ENCODE assay signal across 24 cellular contexts in genomic region chr6:40378725-40379074, GRCh38.
"Had no signal": no experiment of that assay in that cellular context is flagged by ENCODE, and none has a peak within 500 bp of the region (broad histone marks: within the 10 kb centered on the region; RNA-seq: fewer than 3 reads in every experiment).

No MANE protein-coding gene starts in this region.

- FAIRE-seq: endothelial cell of umbilical vein, keratinocyte had no signal

- ATAC-seq: foreskin keratinocyte; gastroesophageal sphincter; heart left ventricle; left ventricle myocardium superior; lower lobe of right lung; naive thymus-derived CD8-positive, alpha-beta T cell; stimulated activated memory B cell treated with anti-CD40 and anti-IgM and Interleukin-4, amounts not matched to agents 10 μg/mL and 1 μg/mL and 100 μg/mL, for 72 hours; upper lobe of right lung had no signal

- H3K36me3 Mint-ChIP-seq: naive thymus-derived CD8-positive, alpha-beta T cell; stimulated activated memory B cell treated with anti-CD40 and anti-IgM and Interleukin-4, amounts not matched to agents 10 μg/mL and 1 μg/mL and 100 μg/mL, for 72 hours had no signal

- H3K4me1 ChIP-seq: colonic mucosa, esophagus muscularis mucosa, foreskin keratinocyte, gastroesophageal sphincter, heart left ventricle, lower lobe of right lung, prostate gland, right atrium auricular region, sigmoid colon, transverse colon, upper lobe of right lung, uterus had no signal

- H3K4me3 Mint-ChIP-seq: dendritic cell treated with granulocyte-macrophage colony-stimulating factor and Interleukin-4, amounts not matched to agents 40 ng/mL and 50 ng/mL, for 4 days; immature natural killer cell; naive thymus-derived CD8-positive, alpha-beta T cell; stimulated activated memory B cell treated with anti-CD40 and anti-IgM and Interleukin-4, amounts not matched to agents 10 μg/mL and 1 μg/mL and 100 μg/mL, for 72 hours; stimulated activated naive CD8-positive, alpha-beta T cell treated with anti-CD3 and anti-CD28 coated beads, Interleukin-15, Interleukin-2, amounts not matched to agents 100 ng/mL and 50 ng/mL, for 24 hours had no signal

- H3K4me1 Mint-ChIP-seq: naive thymus-derived CD8-positive, alpha-beta T cell; stimulated activated memory B cell treated with anti-CD40 and anti-IgM and Interleukin-4, amounts not matched to agents 10 μg/mL and 1 μg/mL and 100 μg/mL, for 72 hours had no signal

- H3K27me3 Mint-ChIP-seq: dendritic cell treated with granulocyte-macrophage colony-stimulating factor and Interleukin-4, amounts not matched to agents 40 ng/mL and 50 ng/mL, for 4 days; naive thymus-derived CD8-positive, alpha-beta T cell; stimulated activated naive CD8-positive, alpha-beta T cell treated with anti-CD3 and anti-CD28 coated beads, Interleukin-15, Interleukin-2, amounts not matched to agents 100 ng/mL and 50 ng/mL, for 24 hours had no signal

- H3K4me3 ChIP-seq: colonic mucosa, esophagus muscularis mucosa, gastroesophageal sphincter, heart left ventricle, lower lobe of right lung, prostate gland, right atrium auricular region, sigmoid colon, transverse colon, upper lobe of right lung, uterus had no signal

- H3K9me3 ChIP-seq: colonic mucosa, esophagus muscularis mucosa, gastroesophageal sphincter, heart left ventricle, lower lobe of right lung, prostate gland, right atrium auricular region, sigmoid colon, transverse colon, upper lobe of right lung, uterus had no signal

- H3K9me3 Mint-ChIP-seq: immature natural killer cell; naive thymus-derived CD8-positive, alpha-beta T cell; stimulated activated memory B cell treated with anti-CD40 and anti-IgM and Interleukin-4, amounts not matched to agents 10 μg/mL and 1 μg/mL and 100 μg/mL, for 72 hours; stimulated activated naive CD8-positive, alpha-beta T cell treated with anti-CD3 and anti-CD28 coated beads, Interleukin-15, Interleukin-2, amounts not matched to agents 100 ng/mL and 50 ng/mL, for 24 hours had no signal

- H3K27ac ChIP-seq: colonic mucosa, esophagus muscularis mucosa, foreskin keratinocyte, gastroesophageal sphincter, heart left ventricle, lower lobe of right lung, prostate gland, right atrium auricular region, sigmoid colon, transverse colon, upper lobe of right lung, uterus had no signal

- H3K27ac Mint-ChIP-seq: dendritic cell treated with granulocyte-macrophage colony-stimulating factor and Interleukin-4, amounts not matched to agents 40 ng/mL and 50 ng/mL, for 4 days; immature natural killer cell; naive thymus-derived CD8-positive, alpha-beta T cell; stimulated activated memory B cell treated with anti-CD40 and anti-IgM and Interleukin-4, amounts not matched to agents 10 μg/mL and 1 μg/mL and 100 μg/mL, for 72 hours; stimulated activated naive CD8-positive, alpha-beta T cell treated with anti-CD3 and anti-CD28 coated beads, Interleukin-15, Interleukin-2, amounts not matched to agents 100 ng/mL and 50 ng/mL, for 24 hours had no signal

- DNase-seq: colonic mucosa; effector CD8-positive, alpha-beta T cell; foreskin keratinocyte; heart left ventricle; hippocampal formation; immature natural killer cell; left ventricle myocardium superior; lower lobe of right lung; naive thymus-derived CD8-positive, alpha-beta T cell; sigmoid colon; stimulated activated CD4-positive, alpha-beta T cell treated with anti-CD3 and anti-CD28 coated beads, Interleukin-2, amount 100 ng/mL, for 24 hours; stimulated activated CD4-positive, alpha-beta T cell treated with anti-CD3 and anti-CD28 coated beads, Interleukin-4, amount 100 ng/mL, for 24 hours; transverse colon; upper lobe of right lung; uterus had no signal

- H3K36me3 ChIP-seq: colonic mucosa, esophagus muscularis mucosa, gastroesophageal sphincter, heart left ventricle, lower lobe of right lung, prostate gland, right atrium auricular region, sigmoid colon, transverse colon, upper lobe of right lung, uterus had no signal

- H3K27me3 ChIP-seq: colonic mucosa, esophagus muscularis mucosa, gastroesophageal sphincter, right atrium auricular region, sigmoid colon, transverse colon, upper lobe of right lung, uterus had no signal
